In the genomic region with DNA sequence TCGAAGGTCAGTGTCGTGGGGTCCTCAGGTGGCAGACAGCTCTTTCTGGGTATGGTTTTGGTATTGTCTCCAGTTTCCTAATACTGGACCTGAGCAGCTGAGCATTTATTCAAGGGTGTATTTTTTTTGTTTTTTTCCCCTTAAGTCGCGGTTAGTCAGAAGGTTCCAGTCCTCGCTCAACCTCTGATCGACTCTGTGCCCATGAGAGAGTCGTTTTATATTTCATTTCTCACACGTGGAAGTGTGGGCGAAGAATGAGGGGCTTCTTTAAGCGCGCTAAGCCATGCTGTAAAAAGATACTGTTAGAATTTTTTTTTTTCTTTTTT, we compare ENCODE assay signal across 1 cellular context.
TF ChIP-seq lines count a peak whose summit lies in the region.

No MANE protein-coding gene starts in this region.

TF ChIP-seq in H1, 55 proteins besides CTCF, POLR2A, EP300 and RAD21:
- TF ChIP-seq KDM5A (IDR thresholded peaks at IDR 0.05; ENCODE audit: low read length), result no peak
- TF ChIP-seq ZNF274 (IDR thresholded peaks at IDR 0.05; ENCODE audit: borderline replicate concordance, extremely low read depth, low read length), result no peak
- TF ChIP-seq CREB1 (IDR thresholded peaks at IDR 0.05), result no peak
- TF ChIP-seq MAX (IDR thresholded peaks at IDR 0.05), result no peak
- TF ChIP-seq MAFK (IDR thresholded peaks at IDR 0.05; ENCODE audit: low read depth, low read length), result no peak
- TF ChIP-seq SIRT6 (IDR thresholded peaks at IDR 0.05; ENCODE audit: low read length), result no peak
- no peak for TF ChIP-seq CHD2 (IDR thresholded peaks at IDR 0.05; ENCODE audit: low read length)
- TF ChIP-seq BCL11A (IDR thresholded peaks at IDR 0.05; ENCODE audit: low read depth in 2 of 2, low read length in 2 of 2), result no peak
- no peak for TF ChIP-seq ASH2L (IDR thresholded peaks at IDR 0.05; ENCODE audit: low read length)
- TF ChIP-seq TCF12 (IDR thresholded peaks at IDR 0.05; ENCODE audit: low read depth, low read length), result no peak
- TF ChIP-seq HDAC2 (IDR thresholded peaks at IDR 0.05; ENCODE audit: borderline replicate concordance in 1 of 2, low read depth in 2 of 2, low read length in 2 of 2), result no peak
- TF ChIP-seq SP1 (IDR thresholded peaks at IDR 0.05; ENCODE audit: low read depth, low read length), result no peak
- no peak for TF ChIP-seq TAF1 (IDR thresholded peaks at IDR 0.05; ENCODE audit: low read depth, low read length)
- TF ChIP-seq CHD7 (IDR thresholded peaks at IDR 0.05; ENCODE audit: insufficient replicate concordance, low read length), result no peak
- no peak for TF ChIP-seq HDAC6 (IDR thresholded peaks at IDR 0.05; ENCODE audit: low read depth, low read length)
- TF ChIP-seq CBX5 (IDR thresholded peaks at IDR 0.05; ENCODE audit: low read depth, low read length), result no peak
- no peak for TF ChIP-seq RFX5 (IDR thresholded peaks at IDR 0.05; ENCODE audit: borderline replicate concordance, low read depth, low read length)
- TF ChIP-seq JUND (IDR thresholded peaks at IDR 0.05; ENCODE audit: low read length), result no peak
- TF ChIP-seq SIN3A (conservative IDR thresholded peaks at IDR 0.05 in 1 of 2, IDR thresholded peaks at IDR 0.05 in 1 of 2; ENCODE audit: low read depth in 1 of 2, low read length in 2 of 2), result no peak
